17 cellular contexts compared by ENCODE assay signal in genomic region chr6:121260651-121261102, GRCh38.
DNase-seq lines count a peak whose midpoint lies in the region; ATAC-seq and TF ChIP-seq lines count a peak whose summit lies in the region.
"Had no signal": no experiment of that assay in that cellular context is flagged by ENCODE, and none has a peak within 500 bp of the region (broad histone marks: within the 10 kb centered on the region; RNA-seq: fewer than 3 reads in every experiment).

No MANE protein-coding gene starts in this region.

- ATAC-seq in T-helper 17 cell (no peak), GM21515 (IDR thresholded peaks at IDR 0.05; ENCODE audit: unreplicated experiment) (no peak)
- ATAC-seq in natural killer cell treated with Interleukin-12 subunit alpha and Interleukin-12 subunit beta and Interleukin-15 and Interleukin-18, amount 100 ng/mL, for 72 hours = no peak
- ATAC-seq: activated naive CD4-positive, alpha-beta T cell treated with anti-CD3 and anti-CD28 coated beads, Interleukin-2, amount 50 U/mL, for 72 hours had no signal

- H3K4me3 Mint-ChIP-seq in T-helper 17 cell = no peak overlapping the region
- no peak overlapping the region for H3K4me3 Mint-ChIP-seq in natural killer cell treated with Interleukin-12 subunit alpha and Interleukin-12 subunit beta and Interleukin-15 and Interleukin-18, amount 100 ng/mL, for 72 hours
- H3K4me3 Mint-ChIP-seq: CD14-positive monocyte; dendritic cell treated with granulocyte-macrophage colony-stimulating factor and Interleukin-4, amounts not matched to agents 40 ng/mL and 50 ng/mL, for 4 days had no signal

- peaks cover 17% of the 10 kb centered on the region for H3K9me3 Mint-ChIP-seq in natural killer cell treated with Interleukin-12 subunit alpha and Interleukin-12 subunit beta and Interleukin-15 and Interleukin-18, amount 100 ng/mL, for 72 hours

- DNase-seq in Daoy (ENCODE audit: low read depth) (peak; percentile 89), RPMI7951 (ENCODE audit: low read depth) (peak; percentile 38), fibroblast of mammary gland (ENCODE audit: low read depth) (peak; percentile 86), non-pigmented ciliary epithelial cell (ENCODE audit: low read depth) (peak; percentile 23), T-helper 17 cell (no peak), erythroblast (lab: John Stamatoyannopoulos, UW) (no peak)
- DNase-seq in natural killer cell treated with Interleukin-12 subunit alpha and Interleukin-12 subunit beta and Interleukin-15 and Interleukin-18, amount 100 ng/mL, for 72 hours (ENCODE audit: low spot score) = no peak
- DNase-seq: activated CD8-positive, alpha-beta memory T cell treated with anti-CD3 and anti-CD28 coated beads for 24 hours; GDM1; PC-9; stimulated activated CD4-positive, alpha-beta T cell treated with anti-CD3 and anti-CD28 coated beads, Interleukin-4, amount 100 ng/mL, for 1 hour; stimulated activated naive CD4-positive, alpha-beta T cell treated with Interleukin-2 at 50 U/mL for 16 hours had no signal

- peaks cover 7% of the 10 kb centered on the region for H3K36me3 Mint-ChIP-seq in T-helper 17 cell (ENCODE audit: low read depth)
- peaks cover 40% of the 10 kb centered on the region for H3K36me3 Mint-ChIP-seq in natural killer cell treated with Interleukin-12 subunit alpha and Interleukin-12 subunit beta and Interleukin-15 and Interleukin-18, amount 100 ng/mL, for 72 hours

- TF ChIP-seq CTCF in fibroblast of mammary gland (conservative IDR thresholded peaks at IDR 0.05; ENCODE audit: control insufficient read depth, insufficient read depth, low read depth, low read length) = no peak

- H3K4me1 Mint-ChIP-seq in T-helper 17 cell = no peaks in the 10 kb centered on the region
- H3K4me1 Mint-ChIP-seq in natural killer cell treated with Interleukin-12 subunit alpha and Interleukin-12 subunit beta and Interleukin-15 and Interleukin-18, amount 100 ng/mL, for 72 hours (ENCODE audit: low read depth in 2 of 2) = no peaks in the 10 kb centered on the region
- H3K4me1 Mint-ChIP-seq: CD14-positive monocyte had no signal

- no peak overlapping the region for H3K27ac Mint-ChIP-seq in T-helper 17 cell
- H3K27ac Mint-ChIP-seq in natural killer cell treated with Interleukin-12 subunit alpha and Interleukin-12 subunit beta and Interleukin-15 and Interleukin-18, amount 100 ng/mL, for 72 hours = no peak overlapping the region
- H3K27ac Mint-ChIP-seq: CD14-positive monocyte; dendritic cell treated with granulocyte-macrophage colony-stimulating factor and Interleukin-4, amounts not matched to agents 40 ng/mL and 50 ng/mL, for 4 days had no signal

- no peak overlapping the region for H3K4me3 ChIP-seq in fibroblast of mammary gland (ENCODE audit: control insufficient read depth, low read depth, low read length)
- H3K4me3 ChIP-seq: lung, PC-9 had no signal

- no peaks in the 10 kb centered on the region for H3K27me3 Mint-ChIP-seq in T-helper 17 cell
- H3K27me3 Mint-ChIP-seq in natural killer cell treated with Interleukin-12 subunit alpha and Interleukin-12 subunit beta and Interleukin-15 and Interleukin-18, amount 100 ng/mL, for 72 hours = no peaks in the 10 kb centered on the region
- H3K27me3 Mint-ChIP-seq: dendritic cell treated with granulocyte-macrophage colony-stimulating factor and Interleukin-4, amounts not matched to agents 40 ng/mL and 50 ng/mL, for 4 days had no signal

- TF ChIP-seq POLR2A in erythroblast (IDR thresholded peaks at IDR 0.05; ENCODE audit: low read length) = no peak

- H3K9me3 ChIP-seq in T-helper 17 cell (ENCODE audit: control insufficient read depth, low read length, poor library complexity, severe bottlenecking) = peaks cover 2% of the 10 kb centered on the region

Comparison
In these comparisons a context has a peak if more than half of its experiments do, and no peak if none do; other contexts are left out.
1. DNase-seq: peak in Daoy (single experiment), RPMI7951 (single experiment), fibroblast of mammary gland (single experiment) and non-pigmented ciliary epithelial cell (single experiment); none in T-helper 17 cell (0 of 3), natural killer cell treated with Interleukin-12 subunit alpha and Interleukin-12 subunit beta and Interleukin-15 and Interleukin-18, amount 100 ng/mL, for 72 hours (single experiment) and erythroblast (0 of 2).